ENCODE assay signal across 8 cellular contexts in the genomic region with DNA sequence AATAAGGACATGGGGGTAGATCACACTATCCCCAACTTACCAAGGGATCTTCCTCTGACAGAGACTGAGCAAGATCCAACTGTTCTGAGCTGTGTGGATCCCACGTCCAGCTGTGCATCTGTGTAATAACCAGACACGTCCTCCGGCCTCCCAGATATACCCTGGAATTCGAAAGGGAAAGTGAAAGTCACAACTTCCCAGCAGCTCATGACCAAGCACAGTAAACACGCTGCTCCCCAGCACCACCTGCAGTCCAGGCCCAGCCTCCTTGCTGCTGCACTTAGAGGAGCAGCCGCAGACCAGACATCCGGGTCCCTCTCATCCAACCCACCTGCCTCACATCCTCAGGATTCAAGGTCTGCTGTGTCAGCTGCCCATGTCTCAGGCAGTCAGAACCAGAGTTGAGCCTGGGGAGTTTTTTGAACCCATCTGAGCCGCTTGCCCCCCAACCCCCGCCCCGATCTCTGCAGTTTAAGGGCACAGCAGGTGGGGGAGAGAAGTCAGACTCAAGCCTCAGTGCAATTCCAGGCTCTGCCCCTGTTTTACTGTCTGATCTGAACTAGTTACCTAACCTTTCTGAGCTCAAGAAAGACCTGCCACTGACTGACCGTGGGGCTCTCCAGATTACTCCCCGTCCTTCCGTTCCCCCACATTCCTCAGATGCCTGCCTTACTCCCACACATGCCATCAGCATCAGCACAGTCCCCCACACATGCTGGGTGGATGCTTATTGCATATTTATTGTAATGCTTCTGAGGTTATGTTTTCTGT. TPM values are rescaled to one million over a fixed set of nuclear protein-coding genes. Genes with fewer than 3 reads are reported as not detected.
DNase-seq lines count a peak whose midpoint lies in the region; ATAC-seq, FAIRE-seq and TF ChIP-seq lines count a peak whose summit lies in the region.

A gene with protein sequence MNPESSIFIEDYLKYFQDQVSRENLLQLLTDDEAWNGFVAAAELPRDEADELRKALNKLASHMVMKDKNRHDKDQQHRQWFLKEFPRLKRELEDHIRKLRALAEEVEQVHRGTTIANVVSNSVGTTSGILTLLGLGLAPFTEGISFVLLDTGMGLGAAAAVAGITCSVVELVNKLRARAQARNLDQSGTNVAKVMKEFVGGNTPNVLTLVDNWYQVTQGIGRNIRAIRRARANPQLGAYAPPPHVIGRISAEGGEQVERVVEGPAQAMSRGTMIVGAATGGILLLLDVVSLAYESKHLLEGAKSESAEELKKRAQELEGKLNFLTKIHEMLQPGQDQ (minus strand): TSS at position 127 of the 771 bp plus-strand sequence. CDS start 6,365 bp downstream, outside the sequence.

- no peaks in the 10 kb centered on the region for H3K27me3 ChIP-seq in BLaER1 treated with 17β-estradiol and CSF1 and Interleukin-3, amounts not matched to agents 10 nM and 100 nM
- no peaks in the 10 kb centered on the region for H3K27me3 ChIP-seq in dorsolateral prefrontal cortex
- no peaks in the 10 kb centered on the region for H3K27me3 ChIP-seq in liver (ENCODE audit: control insufficient read depth in 4 of 4, insufficient read depth in 4 of 4, low read length in 3 of 4)

- H3K9ac ChIP-seq in BLaER1 treated with 17β-estradiol and CSF1 and Interleukin-3, amounts not matched to agents 10 nM and 100 nM = peak within 1 kb of the TSS; percentile 75 to 88 (median 83)
- peak within 1 kb of the TSS; percentile 96 to 99 for H3K9ac ChIP-seq in liver (ENCODE audit: low read depth in 1 of 2, low read length in 2 of 2)

- peak within 1 kb of the TSS; percentile 65 to 87 (median 76) for H3K4me3 ChIP-seq in BLaER1 treated with 17β-estradiol and CSF1 and Interleukin-3, amounts not matched to agents 10 nM and 100 nM
- peak within 1 kb of the TSS; percentile 49 to 84 (median 72) for H3K4me3 ChIP-seq in dorsolateral prefrontal cortex
- H3K4me3 ChIP-seq in liver (ENCODE audit: low read depth in 1 of 3, low read length in 3 of 3) = peak within 1 kb of the TSS; percentile 82 to 97 (median 94)

- peaks cover 29 to 43% (median 35%) of the 10 kb centered on the region in 10 experiments for H3K4me1 ChIP-seq in BLaER1 treated with 17β-estradiol and CSF1 and Interleukin-3, amounts not matched to agents 10 nM and 100 nM
- H3K4me1 ChIP-seq in liver (ENCODE audit: control insufficient read depth in 4 of 4, insufficient read depth in 4 of 4, low read length in 3 of 4) = peaks cover 7 to 44% (median 34%) of the 10 kb centered on the region in 4 donors

- peaks cover 0 to 21% (median 15%) of the 10 kb centered on the region in 11 experiments; a peak in 14 of 22 replicates for H3K9me3 ChIP-seq in BLaER1 treated with 17β-estradiol and CSF1 and Interleukin-3, amounts not matched to agents 10 nM and 100 nM (replicated peaks in 1 of 11)
- H3K9me3 ChIP-seq in liver (ENCODE audit: control insufficient read depth in 4 of 4, low read length in 3 of 4) = no peaks in the 10 kb centered on the region

- peak; percentile 69 for DNase-seq in GM19239 (ENCODE audit: insufficient read length, low spot score)
- peak; percentile 78 for DNase-seq in NCI-H526 treated with DMSO at 0.1 percent for 48 hours (lab: John Stamatoyannopoulos, UW)
- DNase-seq in activated CD4-positive, alpha-beta T cell treated with anti-CD3 and anti-CD28 coated beads, Interleukin-2, amount 50 U/mL, for 48 hours = peak; percentile 83 to 88
- DNase-seq in dorsolateral prefrontal cortex = peak; percentile 77 to 96 (median 90)
- peak; percentile 86 for DNase-seq in stimulated activated CD4-positive, alpha-beta T cell treated with anti-CD3 and anti-CD28 coated beads, Interleukin-4, amount 100 ng/mL, for 24 hours

- peak within 1 kb of the TSS; percentile 93 to 100 (median 97) for H3K4me2 ChIP-seq in BLaER1 treated with 17β-estradiol and CSF1 and Interleukin-3, amounts not matched to agents 10 nM and 100 nM

- peak; percentile 100 for FAIRE-seq in GM19239 (lab: Jason Lieb, UNC)

- TF ChIP-seq CTCF in dorsolateral prefrontal cortex (IDR thresholded peaks at IDR 0.05 in 54 of 56, conservative IDR thresholded peaks at IDR 0.05 in 2 of 56; ENCODE audit: low read depth in 1 of 56, partially characterized antibody in 56 of 56) (peak; percentile 48 to 90 (median 79)), liver (IDR thresholded peaks at IDR 0.05; ENCODE audit: low read depth, low read length, missing input control) (peak; percentile 55)

- H3K36me3 ChIP-seq in BLaER1 treated with 17β-estradiol and CSF1 and Interleukin-3, amounts not matched to agents 10 nM and 100 nM = peaks cover 0 to 24% (median 14%) of the 10 kb centered on the region in 11 experiments; a peak in 15 of 22 replicates
- H3K36me3 ChIP-seq in liver (ENCODE audit: control insufficient read depth in 4 of 4, insufficient read depth in 3 of 4, low read depth in 1 of 4, low read length in 3 of 4) = peaks cover 0 to 7% (median under 1%) of the 10 kb centered on the region in 4 donors

- intact Hi-C loops in dorsolateral prefrontal cortex (cut with DNase I) = loop anchor here (1.0 to 5.0 kb wide), 4 partner anchors 37 to 44 kb away; no protein-coding TSS in a partner anchor

- peak; percentile 64 for ATAC-seq in HG03457 (IDR thresholded peaks at IDR 0.05; ENCODE audit: unreplicated experiment)

- peak; percentile 69 to 80 for TF ChIP-seq RAD21 in liver (IDR thresholded peaks at IDR 0.05)

- peaks cover 0 to 16% (median 4%) of the 10 kb centered on the region in 11 experiments; a peak in 8 of 22 replicates for H4K20me1 ChIP-seq in BLaER1 treated with 17β-estradiol and CSF1 and Interleukin-3, amounts not matched to agents 10 nM and 100 nM

- H3K27ac ChIP-seq in BLaER1 treated with 17β-estradiol and CSF1 and Interleukin-3, amounts not matched to agents 10 nM and 100 nM = peak within 1 kb of the TSS; percentile 63 to 90 (median 80)
- peak within 1 kb of the TSS; percentile 71 to 95 (median 89) for H3K27ac ChIP-seq in dorsolateral prefrontal cortex
- H3K27ac ChIP-seq in liver (ENCODE audit: low read depth in 1 of 2, low read length in 2 of 2) = peak within 1 kb of the TSS; percentile 80 to 82

- 31% methylated on average over 13 of the region's 13 CpGs for WGBS in liver

TF ChIP-seq in liver, 16 proteins besides CTCF, POLR2A, EP300 and RAD21 (continues in another document):
- peak; percentile 47 to 57 for TF ChIP-seq HNF4A (conservative IDR thresholded peaks at IDR 0.05)
- peak; percentile 75 for TF ChIP-seq FOXA2 (IDR thresholded peaks at IDR 0.05)
- TF ChIP-seq FOXA1 (IDR thresholded peaks at IDR 0.05) = peak; percentile 78
- peak in 1 of 2 donors; percentile 57 for TF ChIP-seq JUND (IDR thresholded peaks at IDR 0.05)
- TF ChIP-seq, protein P1, sequence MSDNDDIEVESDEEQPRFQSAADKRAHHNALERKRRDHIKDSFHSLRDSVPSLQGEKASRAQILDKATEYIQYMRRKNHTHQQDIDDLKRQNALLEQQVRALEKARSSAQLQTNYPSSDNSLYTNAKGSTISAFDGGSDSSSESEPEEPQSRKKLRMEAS (IDR thresholded peaks at IDR 0.05) = peak; percentile 91
- TF ChIP-seq, protein P2, sequence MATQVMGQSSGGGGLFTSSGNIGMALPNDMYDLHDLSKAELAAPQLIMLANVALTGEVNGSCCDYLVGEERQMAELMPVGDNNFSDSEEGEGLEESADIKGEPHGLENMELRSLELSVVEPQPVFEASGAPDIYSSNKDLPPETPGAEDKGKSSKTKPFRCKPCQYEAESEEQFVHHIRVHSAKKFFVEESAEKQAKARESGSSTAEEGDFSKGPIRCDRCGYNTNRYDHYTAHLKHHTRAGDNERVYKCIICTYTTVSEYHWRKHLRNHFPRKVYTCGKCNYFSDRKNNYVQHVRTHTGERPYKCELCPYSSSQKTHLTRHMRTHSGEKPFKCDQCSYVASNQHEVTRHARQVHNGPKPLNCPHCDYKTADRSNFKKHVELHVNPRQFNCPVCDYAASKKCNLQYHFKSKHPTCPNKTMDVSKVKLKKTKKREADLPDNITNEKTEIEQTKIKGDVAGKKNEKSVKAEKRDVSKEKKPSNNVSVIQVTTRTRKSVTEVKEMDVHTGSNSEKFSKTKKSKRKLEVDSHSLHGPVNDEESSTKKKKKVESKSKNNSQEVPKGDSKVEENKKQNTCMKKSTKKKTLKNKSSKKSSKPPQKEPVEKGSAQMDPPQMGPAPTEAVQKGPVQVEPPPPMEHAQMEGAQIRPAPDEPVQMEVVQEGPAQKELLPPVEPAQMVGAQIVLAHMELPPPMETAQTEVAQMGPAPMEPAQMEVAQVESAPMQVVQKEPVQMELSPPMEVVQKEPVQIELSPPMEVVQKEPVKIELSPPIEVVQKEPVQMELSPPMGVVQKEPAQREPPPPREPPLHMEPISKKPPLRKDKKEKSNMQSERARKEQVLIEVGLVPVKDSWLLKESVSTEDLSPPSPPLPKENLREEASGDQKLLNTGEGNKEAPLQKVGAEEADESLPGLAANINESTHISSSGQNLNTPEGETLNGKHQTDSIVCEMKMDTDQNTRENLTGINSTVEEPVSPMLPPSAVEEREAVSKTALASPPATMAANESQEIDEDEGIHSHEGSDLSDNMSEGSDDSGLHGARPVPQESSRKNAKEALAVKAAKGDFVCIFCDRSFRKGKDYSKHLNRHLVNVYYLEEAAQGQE (IDR thresholded peaks at IDR 0.05) = peak; percentile 97
- peak; percentile 75 for TF ChIP-seq SP1 (IDR thresholded peaks at IDR 0.05)
- TF ChIP-seq RXRA (IDR thresholded peaks at IDR 0.05) = peak; percentile 57 to 68
- no peak for TF ChIP-seq GABPA (IDR thresholded peaks at IDR 0.05 in 1 of 2, conservative IDR thresholded peaks at IDR 0.05 in 1 of 2)
- TF ChIP-seq, protein P3, sequence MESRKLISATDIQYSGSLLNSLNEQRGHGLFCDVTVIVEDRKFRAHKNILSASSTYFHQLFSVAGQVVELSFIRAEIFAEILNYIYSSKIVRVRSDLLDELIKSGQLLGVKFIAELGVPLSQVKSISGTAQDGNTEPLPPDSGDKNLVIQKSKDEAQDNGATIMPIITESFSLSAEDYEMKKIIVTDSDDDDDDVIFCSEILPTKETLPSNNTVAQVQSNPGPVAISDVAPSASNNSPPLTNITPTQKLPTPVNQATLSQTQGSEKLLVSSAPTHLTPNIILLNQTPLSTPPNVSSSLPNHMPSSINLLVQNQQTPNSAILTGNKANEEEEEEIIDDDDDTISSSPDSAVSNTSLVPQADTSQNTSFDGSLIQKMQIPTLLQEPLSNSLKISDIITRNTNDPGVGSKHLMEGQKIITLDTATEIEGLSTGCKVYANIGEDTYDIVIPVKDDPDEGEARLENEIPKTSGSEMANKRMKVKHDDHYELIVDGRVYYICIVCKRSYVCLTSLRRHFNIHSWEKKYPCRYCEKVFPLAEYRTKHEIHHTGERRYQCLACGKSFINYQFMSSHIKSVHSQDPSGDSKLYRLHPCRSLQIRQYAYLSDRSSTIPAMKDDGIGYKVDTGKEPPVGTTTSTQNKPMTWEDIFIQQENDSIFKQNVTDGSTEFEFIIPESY (IDR thresholded peaks at IDR 0.05) = peak; percentile 28
- TF ChIP-seq EGR1 (IDR thresholded peaks at IDR 0.05; ENCODE audit: low read depth in 2 of 2) = no peak
- TF ChIP-seq TAF1 (conservative IDR thresholded peaks at IDR 0.05) = peak; percentile 93

RNA-seq across cellular contexts. Expression of the gene that starts here (rescaled TPM):
- total RNA-seq in dorsolateral prefrontal cortex (100 to 1,000 TPM in 62 of 120 experiments, 10 to 100 TPM in 58; 41.2 to 167 (median 101) TPM), liver (10 to 100 TPM; 14.3 to 77.2 TPM)
- 10 to 100 TPM; 20.0 to 23.4 TPM for polyA plus RNA-seq in liver

Comparison
In these comparisons a context has a peak if more than half of its experiments do, and no peak if none do; other contexts are left out.
1. Peak in every context shown above with its lines: DNase-seq, ATAC-seq, H3K4me3 ChIP-seq and H3K27ac ChIP-seq.